Comparison of ENCODE assay signal across 12 cellular contexts in genomic region chr16:15951852-15952251, GRCh38. TPM values are rescaled to one million over a fixed set of nuclear protein-coding genes. Genes with fewer than 3 reads are reported as not detected.
DNase-seq lines count a peak whose midpoint lies in the region; ATAC-seq, FAIRE-seq and TF ChIP-seq lines count a peak whose summit lies in the region.
"Had no signal": no experiment of that assay in that cellular context is flagged by ENCODE, and none has a peak within 500 bp of the region (broad histone marks: within the 10 kb centered on the region; RNA-seq: fewer than 3 reads in every experiment).

No MANE protein-coding gene starts in this region.

- H3K4me2 ChIP-seq in OCI-LY7 (ENCODE audit: low read length) (peak overlapping the region; percentile 78), endothelial cell of umbilical vein (ENCODE audit: insufficient read depth, low read length) (peak overlapping the region; percentile 79)

- H3K4me3 ChIP-seq in OCI-LY7 (ENCODE audit: low read depth, low read length, poor library complexity, severe bottlenecking) (peak overlapping the region; percentile 81), endothelial cell of umbilical vein (replicated peaks in 1 of 3; ENCODE audit: insufficient read depth in 1 of 3, low read depth in 1 of 3, low read length in 3 of 3) (no peak overlapping the region)

- H2AFZ ChIP-seq in OCI-LY7 (ENCODE audit: low read length) (no peak overlapping the region), endothelial cell of umbilical vein (ENCODE audit: low read depth, low read length) (no peak overlapping the region)

- peaks cover 55% of the 10 kb centered on the region for H3K4me1 Mint-ChIP-seq in T-helper 1 cell treated with Interleukin-12 subunit alpha and Interleukin-12 subunit beta and Interleukin-4 antibody, amounts not matched to agents 30 μg/mL and 1 μg/mL, for 36 hours (ENCODE audit: low read depth)
- H3K4me1 Mint-ChIP-seq in stimulated activated naive B cell treated with anti-CD40 and anti-IgM and Interleukin-4, amounts not matched to agents 10 μg/mL and 1 μg/mL and 100 μg/mL, for 72 hours = peaks cover 39 to 70% of the 10 kb centered on the region in 2 donors
- H3K4me1 Mint-ChIP-seq in CD14-positive monocyte = peaks cover 57% of the 10 kb centered on the region

- CTCF ChIA-PET in OCI-LY7 (lab: Charles Lee; ENCODE audit: unreplicated experiment) = interaction anchor here (0.7 kb wide), 1 partner anchor 38 kb away, joined by 3 read pairs; no protein-coding TSS in a partner anchor
- CTCF ChIA-PET in endothelial cell of umbilical vein (lab: Charles Lee) = interaction anchor here (1.1 to 4.0 kb wide), 3 partner anchors 64 to 78 kb away, joined by 3 to 25 read pairs (median 3); partner anchors contain the start of gene CEP20

- H3K27ac Mint-ChIP-seq in T-helper 1 cell treated with Interleukin-12 subunit alpha and Interleukin-12 subunit beta and Interleukin-4 antibody, amounts not matched to agents 30 μg/mL and 1 μg/mL, for 36 hours = peak overlapping the region; percentile 78
- H3K27ac Mint-ChIP-seq in stimulated activated naive B cell treated with anti-CD40 and anti-IgM and Interleukin-4, amounts not matched to agents 10 μg/mL and 1 μg/mL and 100 μg/mL, for 72 hours = peak overlapping the region; percentile 62
- peak overlapping the region in 3 of 7 donors; percentile 25 to 87 (median 40) for H3K27ac Mint-ChIP-seq in CD14-positive monocyte

- H4K20me1 ChIP-seq in OCI-LY7 (ENCODE audit: insufficient read depth, low read length) (0 out of 2 replicates have a peak, but pooled peaks cover 5% of the 10 kb centered on the region), endothelial cell of umbilical vein (replicated peaks; ENCODE audit: control insufficient read depth, extremely low read depth, insufficient read depth, low read length) (peaks cover 3% of the 10 kb centered on the region)

- ATAC-seq in stimulated activated naive B cell treated with anti-CD40 and anti-IgM and Interleukin-4, amounts not matched to agents 10 μg/mL and 1 μg/mL and 100 μg/mL, for 72 hours (replicated peaks) = no peak

- POLR2A ChIA-PET in OCI-LY7 (lab: Charles Lee) (interaction anchor here (0.6 to 0.9 kb wide), 4 partner anchors 52 to 157 kb away, joined by 3 read pairs; no protein-coding TSS in a partner anchor), endothelial cell of umbilical vein (lab: Charles Lee) (interaction anchor here (0.6 kb wide), 1 partner anchor 42 kb away, joined by 3 read pairs; no protein-coding TSS in a partner anchor)

- dilution Hi-C loops in endothelial cell of umbilical vein (cut with MboI; ENCODE audit: extremely low pct_ligation_motif_present, low sequenced_read_pairs) = no loop called here

- no peaks in the 10 kb centered on the region for H3K27me3 Mint-ChIP-seq in T-helper 1 cell treated with Interleukin-12 subunit alpha and Interleukin-12 subunit beta and Interleukin-4 antibody, amounts not matched to agents 30 μg/mL and 1 μg/mL, for 36 hours (ENCODE audit: low read depth)
- no peaks in the 10 kb centered on the region for H3K27me3 Mint-ChIP-seq in stimulated activated naive B cell treated with anti-CD40 and anti-IgM and Interleukin-4, amounts not matched to agents 10 μg/mL and 1 μg/mL and 100 μg/mL, for 72 hours
- H3K27me3 Mint-ChIP-seq in CD14-positive monocyte (ENCODE audit: low read depth in 3 of 3) = peaks cover 0 to 6% (median 2%) of the 10 kb centered on the region in 3 donors

- TF ChIP-seq CTCF in OCI-LY7 (conservative IDR thresholded peaks at IDR 0.05; ENCODE audit: low read length) (no peak), endothelial cell of umbilical vein (IDR thresholded peaks at IDR 0.05; ENCODE audit: extremely low read depth in 1 of 2, insufficient read depth in 1 of 2, low read depth in 1 of 2, low read length in 2 of 2) (no peak), CD14-positive monocyte (IDR thresholded peaks at IDR 0.05) (no peak)

- FAIRE-seq in endothelial cell of umbilical vein (lab: Jason Lieb, UNC) = peak; percentile 46
- FAIRE-seq: islet of Langerhans had no signal

- H3K79me2 ChIP-seq in OCI-LY7 (ENCODE audit: insufficient read depth, low read depth, low read length) (peaks cover 77% of the 10 kb centered on the region), endothelial cell of umbilical vein (ENCODE audit: control insufficient read depth, insufficient read depth, low read length) (peaks cover 73% of the 10 kb centered on the region)

- no peaks in the 10 kb centered on the region for H3K27me3 ChIP-seq in endothelial cell of umbilical vein (ENCODE audit: control insufficient read depth in 2 of 2, insufficient read depth in 2 of 2, low read length in 2 of 2)

- peak overlapping the region; percentile 98 for H3K4me3 Mint-ChIP-seq in T-helper 1 cell treated with Interleukin-12 subunit alpha and Interleukin-12 subunit beta and Interleukin-4 antibody, amounts not matched to agents 30 μg/mL and 1 μg/mL, for 36 hours
- H3K4me3 Mint-ChIP-seq in stimulated activated naive B cell treated with anti-CD40 and anti-IgM and Interleukin-4, amounts not matched to agents 10 μg/mL and 1 μg/mL and 100 μg/mL, for 72 hours = peak overlapping the region in 1 of 2 donors; percentile 73
- no peak overlapping the region for H3K4me3 Mint-ChIP-seq in CD14-positive monocyte

- TF ChIP-seq POLR2A in endothelial cell of umbilical vein (IDR thresholded peaks at IDR 0.05; ENCODE audit: low read depth, low read length) = no peak

- DNase-seq in T-helper 1 cell = no peak
- DNase-seq in OCI-LY7 (ENCODE audit: low spot score) = no peak
- peak; percentile 41 for DNase-seq in endothelial cell of umbilical vein (ENCODE audit: low read depth, low spot score)
- DNase-seq in stimulated activated naive B cell treated with anti-CD40 and anti-IgM and Interleukin-4, amounts not matched to agents 10 μg/mL and 1 μg/mL and 100 μg/mL, for 72 hours = no peak
- no peak for DNase-seq in SHP77 (lab: John Stamatoyannopoulos, UW)
- DNase-seq in CD14-positive monocyte (ENCODE audit: low spot score) = no peak
- DNase-seq in NCI-H2107 (lab: John Stamatoyannopoulos, UW) = no peak
- DNase-seq: 8988T; MM.1S; stimulated activated naive CD4-positive, alpha-beta T cell had no signal

- intact Hi-C loops in OCI-LY7 (cut with micrococcal nuclease; ENCODE audit: unreplicated experiment) = loop anchor here (5.0 kb wide), 1 partner anchor 40 kb away; no protein-coding TSS in a partner anchor
- intact Hi-C loops in endothelial cell of umbilical vein (cut with micrococcal nuclease) = loop anchor here (1.0 to 2.0 kb wide), 5 partner anchors 8 to 169 kb away; partner anchors contain the start of gene CEP20
- intact Hi-C loops in CD14-positive monocyte (cut with micrococcal nuclease) = loop anchor here in 1 of 2 donors (5.0 kb wide), 1 partner anchor 65 kb away; the partner anchor contains the start of gene CEP20

- H3K9me1 ChIP-seq in endothelial cell of umbilical vein (replicated peaks; ENCODE audit: control insufficient read depth, extremely low read depth, insufficient read depth, low read length) = no peaks in the 10 kb centered on the region

- H3K4me1 ChIP-seq in OCI-LY7 (ENCODE audit: insufficient read depth, low read length, poor library complexity, severe bottlenecking) (peaks cover 40% of the 10 kb centered on the region), endothelial cell of umbilical vein (ENCODE audit: control insufficient read depth, extremely low read depth, insufficient read depth, low read length) (peaks cover 25% of the 10 kb centered on the region)

- H3K36me3 Mint-ChIP-seq in T-helper 1 cell treated with Interleukin-12 subunit alpha and Interleukin-12 subunit beta and Interleukin-4 antibody, amounts not matched to agents 30 μg/mL and 1 μg/mL, for 36 hours (ENCODE audit: low read depth) = peaks cover 28% of the 10 kb centered on the region
- H3K36me3 Mint-ChIP-seq in stimulated activated naive B cell treated with anti-CD40 and anti-IgM and Interleukin-4, amounts not matched to agents 10 μg/mL and 1 μg/mL and 100 μg/mL, for 72 hours = peaks cover 11 to 19% of the 10 kb centered on the region in 2 donors
- peaks cover 0 to 3% of the 10 kb centered on the region in 2 donors for H3K36me3 Mint-ChIP-seq in CD14-positive monocyte

- H3K36me3 ChIP-seq in OCI-LY7 (ENCODE audit: insufficient read depth, low read length) = peaks cover 26% of the 10 kb centered on the region
- H3K36me3 ChIP-seq in endothelial cell of umbilical vein (ENCODE audit: control insufficient read depth in 2 of 2, extremely low read depth in 1 of 2, insufficient read depth in 2 of 2, low read length in 2 of 2) = no peaks in the 10 kb centered on the region

- H3K9me3 Mint-ChIP-seq in T-helper 1 cell treated with Interleukin-12 subunit alpha and Interleukin-12 subunit beta and Interleukin-4 antibody, amounts not matched to agents 30 μg/mL and 1 μg/mL, for 36 hours = no peaks in the 10 kb centered on the region
- H3K9me3 Mint-ChIP-seq in stimulated activated naive B cell treated with anti-CD40 and anti-IgM and Interleukin-4, amounts not matched to agents 10 μg/mL and 1 μg/mL and 100 μg/mL, for 72 hours = no peaks in the 10 kb centered on the region
- peaks cover 0 to 2% (median 0%) of the 10 kb centered on the region in 7 donors for H3K9me3 Mint-ChIP-seq in CD14-positive monocyte

- no TSS peak for BruUV-seq in OCI-LY7 (replicated peaks; lab: Mats Ljungman, UMichigan)
- BruUV-seq in endothelial cell of umbilical vein (replicated peaks; lab: Mats Ljungman, UMichigan) = no TSS peak

- H3K9ac ChIP-seq in endothelial cell of umbilical vein (replicated peaks; ENCODE audit: extremely low read depth, insufficient read depth, low read length) = no peak overlapping the region

- H3K9me3 ChIP-seq in OCI-LY7 (ENCODE audit: low read length) = no peaks in the 10 kb centered on the region
- no peaks in the 10 kb centered on the region for H3K9me3 ChIP-seq in endothelial cell of umbilical vein (replicated peaks; ENCODE audit: control insufficient read depth, insufficient read depth, low read length)

- peak overlapping the region; percentile 12 for H3K27ac ChIP-seq in OCI-LY7 (ENCODE audit: low read depth, low read length, poor library complexity, severe bottlenecking)
- H3K27ac ChIP-seq in endothelial cell of umbilical vein (ENCODE audit: insufficient read depth, low read depth, low read length) = peak overlapping the region; percentile 3

- H3K9me2 ChIP-seq in OCI-LY7 (ENCODE audit: insufficient read depth, low read length) = no peaks in the 10 kb centered on the region

TF ChIP-seq in endothelial cell of umbilical vein, 7 proteins besides CTCF, POLR2A, EP300 and RAD21 (continues in another document):
- no peak for TF ChIP-seq GATA2 (IDR thresholded peaks at IDR 0.05; ENCODE audit: insufficient read depth, insufficient read length, low read depth, low read length)

RNA-seq across cellular contexts. Expression of gene ABCC1, which starts 2.4 kb away (rescaled TPM):
- 39.9 and 43.3 TPM in 2 replicates for total RNA-seq in OCI-LY7 (2014; rRNA removed; shearing (Covaris generic))
- total RNA-seq in OCI-LY7 (2022) (71.8 and 72.8 TPM in 2 replicates), endothelial cell of umbilical vein (71.4 and 89.2 TPM in 2 replicates)
- polyA plus RNA-seq in endothelial cell of umbilical vein (46.1 and 53.8 TPM in 2 replicates), CD14-positive monocyte (1 to 10 TPM; 1.4 to 3.0 TPM)
- 36.6 and 39.1 TPM in 2 replicates for polyA plus RNA-seq in endothelial cell of umbilical vein (2011; cell fraction: cytosol; rRNA removed)
- 116 and 138 TPM in 2 replicates for polyA plus RNA-seq in endothelial cell of umbilical vein (2011; cell fraction: nucleus; rRNA removed)
- 62.5 and 78.6 TPM in 2 replicates for polyA plus RNA-seq in endothelial cell of umbilical vein (2012)
- 184 and 195 TPM in 2 replicates for polyA minus RNA-seq in endothelial cell of umbilical vein
- polyA minus RNA-seq in endothelial cell of umbilical vein (2011; cell fraction: cytosol; rRNA and poly(A)+ RNA removed) = 23.8 TPM
- polyA minus RNA-seq in endothelial cell of umbilical vein (2011; cell fraction: nucleus; rRNA and poly(A)+ RNA removed) = 124 and 158 TPM in 2 replicates
